In the genomic region with DNA sequence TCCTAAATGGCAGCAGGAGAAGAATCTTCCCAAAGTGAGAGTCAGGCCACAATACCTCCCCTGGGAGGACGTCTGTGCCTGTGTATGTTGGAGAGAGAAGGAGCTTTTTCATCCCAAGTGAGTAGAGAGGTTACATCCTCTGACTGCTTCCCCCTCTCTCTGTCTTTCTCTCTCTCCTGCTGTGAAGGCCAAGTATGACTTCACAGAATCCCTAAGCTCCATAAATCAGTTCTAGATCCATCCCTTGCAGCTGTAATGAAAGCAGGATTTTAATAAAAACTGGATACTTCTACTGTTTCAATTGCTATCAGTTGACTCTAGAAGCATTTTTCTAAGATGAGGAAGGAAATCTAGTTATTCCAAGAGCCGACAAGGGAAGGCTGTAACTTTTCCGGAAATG, we compare ENCODE assay signal across 13 cellular contexts.
"Had no signal": no experiment of that assay in that cellular context is flagged by ENCODE, and none has a peak within 500 bp of the region (broad histone marks: within the 10 kb centered on the region; RNA-seq: fewer than 3 reads in every experiment).

No MANE protein-coding gene starts in this region.

- H3K36me3 ChIP-seq: cardiac muscle cell, colonic mucosa, upper lobe of right lung had no signal

- H3K4me3 Mint-ChIP-seq: activated CD4-positive, alpha-beta memory T cell treated with anti-CD3 and anti-CD28 coated beads for 36 hours; activated naive CD8-positive, alpha-beta T cell; neural crest cell; T-cell had no signal

- H3K9me3 ChIP-seq: colonic mucosa, upper lobe of right lung had no signal

- H3K36me3 Mint-ChIP-seq: activated CD4-positive, alpha-beta memory T cell treated with anti-CD3 and anti-CD28 coated beads for 36 hours; T-cell had no signal

- H3K9me3 Mint-ChIP-seq: activated CD4-positive, alpha-beta memory T cell treated with anti-CD3 and anti-CD28 coated beads for 36 hours; neural crest cell; T-cell had no signal

- H3K27me3 ChIP-seq: cardiac muscle cell, colonic mucosa, upper lobe of right lung had no signal

- DNase-seq: activated CD4-positive, alpha-beta memory T cell treated with anti-CD3 and anti-CD28 coated beads for 36 hours; activated gamma-delta T cell; activated T-cell treated with anti-CD3 and anti-CD28 coated beads, Interleukin-2, amount 50 U/mL, for 48 hours; colonic mucosa; effector CD8-positive, alpha-beta T cell; hippocampal formation; T-cell; T1000; upper lobe of right lung had no signal

- H3K27ac ChIP-seq: cardiac muscle cell, colonic mucosa, upper lobe of right lung had no signal

- H3K27ac Mint-ChIP-seq: activated CD4-positive, alpha-beta memory T cell treated with anti-CD3 and anti-CD28 coated beads for 36 hours; activated naive CD8-positive, alpha-beta T cell; T-cell had no signal

- H3K4me1 ChIP-seq: colonic mucosa had no signal

- H3K4me3 ChIP-seq: cardiac muscle cell, colonic mucosa, skin epidermis, upper lobe of right lung had no signal
